Comparison of ENCODE assay signal across 1 cellular context in the genomic region with DNA sequence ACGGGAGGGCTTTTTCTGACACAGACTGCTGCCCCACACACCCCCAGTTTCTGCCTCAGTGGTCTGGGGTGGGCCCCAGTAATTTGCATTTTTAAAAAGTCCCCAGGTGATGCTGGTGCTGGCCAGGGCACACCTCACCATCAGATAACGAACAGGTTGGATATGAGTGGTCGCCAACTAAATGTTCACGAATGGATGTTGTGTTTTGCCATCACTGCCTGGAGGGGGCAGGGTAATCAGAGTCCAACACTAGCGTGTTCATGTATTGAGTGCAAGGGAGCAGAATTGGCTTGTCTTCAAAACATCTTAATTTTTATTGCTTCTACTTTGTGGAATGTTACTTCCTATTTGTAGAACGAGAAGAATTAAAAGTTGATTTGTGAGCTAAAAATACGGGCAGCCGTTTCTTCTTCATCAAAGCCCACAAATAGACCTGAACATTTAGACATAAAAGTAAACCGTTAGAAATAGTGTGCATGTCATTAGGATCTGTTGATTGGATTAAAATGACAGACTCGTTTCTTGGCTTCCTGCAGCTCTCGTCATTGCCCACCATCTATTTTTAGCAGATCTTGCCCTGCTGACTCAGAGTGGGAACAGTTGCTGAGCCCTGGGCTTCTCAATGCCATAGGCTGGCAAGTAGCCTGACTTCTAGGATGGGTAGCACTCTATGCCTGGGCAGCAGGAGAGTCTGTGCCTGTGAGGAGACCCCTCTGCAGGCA.
A peak's percentile ranks its signal among the peaks of the same experiment; 100 is the strongest.
TF ChIP-seq lines count a peak whose summit lies in the region.

No MANE protein-coding gene starts in this region.

TF ChIP-seq in IMR-90, 13 proteins besides CTCF, POLR2A, EP300 and RAD21:
- TF ChIP-seq RFX5 (IDR thresholded peaks at IDR 0.05; ENCODE audit: low read depth, low read length) (no peak), MAFK (IDR thresholded peaks at IDR 0.05; ENCODE audit: low read depth, low read length) (peak; percentile 34; the same call in 1 of the 2 replicates)
